22 cellular contexts compared by ENCODE assay signal in the genomic region with DNA sequence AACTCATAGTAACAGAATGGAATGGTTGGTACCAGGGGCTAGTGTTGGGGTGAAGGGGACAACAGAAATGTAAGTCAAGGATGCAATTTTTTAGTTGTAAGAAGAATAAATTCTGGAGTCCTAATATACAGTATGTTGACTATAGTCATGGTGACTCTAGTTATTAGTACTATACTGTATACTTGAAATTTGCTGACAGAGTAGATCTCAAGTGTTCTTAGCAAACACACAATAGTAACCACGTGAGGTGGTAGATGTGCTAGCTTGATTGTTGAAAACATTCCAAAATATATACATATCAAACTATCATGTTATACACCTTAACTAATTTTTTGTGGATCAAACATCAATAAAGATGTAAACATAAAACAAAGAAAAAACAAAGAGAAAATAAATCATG.
"Had no signal": no experiment of that assay in that cellular context is flagged by ENCODE, and none has a peak within 500 bp of the region (broad histone marks: within the 10 kb centered on the region; RNA-seq: fewer than 3 reads in every experiment).

No MANE protein-coding gene starts in this region.

- H3K79me2 ChIP-seq: hepatocyte had no signal

- H3K27ac ChIP-seq: coronary artery, dorsolateral prefrontal cortex, esophagus muscularis mucosa, foreskin keratinocyte, gastroesophageal sphincter, heart left ventricle, hepatocyte, left lung, lower lobe of right lung had no signal

- FAIRE-seq: colon, endothelial cell of umbilical vein, frontal cortex, islet of Langerhans, keratinocyte had no signal

- ATAC-seq: foreskin keratinocyte, gastroesophageal sphincter, heart left ventricle, left cardiac atrium, left lung, left ventricle myocardium superior, lower lobe of right lung, mucosa of descending colon had no signal

- H3K4me3 ChIP-seq: coronary artery, dorsolateral prefrontal cortex, esophagus muscularis mucosa, gastroesophageal sphincter, heart left ventricle, hepatocyte, left lung, lower lobe of right lung, mucosa of descending colon had no signal

- H2AFZ ChIP-seq: hepatocyte had no signal

- H3K4me2 ChIP-seq: hepatocyte had no signal

- H3K36me3 ChIP-seq: esophagus muscularis mucosa, gastroesophageal sphincter, heart left ventricle, left lung, lower lobe of right lung had no signal

- DNase-seq: dermis blood vessel endothelial cell; dorsolateral prefrontal cortex; effector CD4-positive, alpha-beta T cell; effector memory CD4-positive, alpha-beta T cell; foreskin keratinocyte; heart left ventricle; left cardiac atrium; left lung; left ventricle myocardium superior; lower lobe of right lung; mesenchymal stem cell; mucosa of descending colon; naive B cell had no signal

- H3K27me3 ChIP-seq: esophagus muscularis mucosa, foreskin keratinocyte, gastroesophageal sphincter, heart left ventricle, hepatocyte, left lung had no signal

- H3K9me3 ChIP-seq: esophagus muscularis mucosa, gastroesophageal sphincter, lower lobe of right lung had no signal

- H3K4me1 ChIP-seq: esophagus muscularis mucosa, foreskin keratinocyte, gastroesophageal sphincter, heart left ventricle, left lung, lower lobe of right lung had no signal
